Comparison of ENCODE assay signal across 8 cellular contexts in the genomic region with DNA sequence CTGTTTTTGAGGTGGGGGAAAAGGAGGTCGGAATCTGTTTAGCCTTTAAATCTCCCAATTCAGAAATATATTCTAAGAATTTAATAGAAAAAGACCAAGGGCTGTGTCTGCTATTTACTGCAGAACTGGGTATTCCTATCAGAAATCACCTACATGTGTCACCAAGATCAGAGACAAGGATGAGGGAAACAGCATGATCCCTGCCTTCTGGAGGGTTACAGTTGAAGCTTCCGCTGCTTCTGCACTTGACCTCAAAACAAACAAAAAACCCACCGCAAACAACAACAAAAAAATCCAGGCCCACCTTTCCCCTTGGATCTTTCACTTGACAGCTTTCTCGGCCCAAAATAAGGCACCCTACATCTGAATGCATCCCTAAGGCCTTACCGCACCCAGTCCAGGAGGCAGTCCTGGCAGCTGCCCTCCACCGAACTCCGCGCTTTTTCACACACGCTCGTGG. TPM values are rescaled to one million over a fixed set of nuclear protein-coding genes. Genes with fewer than 3 reads are reported as not detected.
DNase-seq lines count a peak whose midpoint lies in the region; ATAC-seq and TF ChIP-seq lines count a peak whose summit lies in the region.

No MANE protein-coding gene starts in this region.

- intact Hi-C loops in Calu3 (cut with micrococcal nuclease; ENCODE audit: unreplicated experiment), result no loop called here
- intact Hi-C loops in HCT116 (cut with micrococcal nuclease), result no loop called here
- intact Hi-C loops in activated T-helper 2 cell treated with anti-CD3 and anti-CD28 coated beads, Interferon-gamma antibody, Interleukin-2, Interleukin-4, amounts not matched to agents 10 μg/mL and 5 μg/mL and 100 μg/mL, durations not matched to agents 14 hours and 24 hours and 36 hours (cut with micrococcal nuclease), result loop anchor here (5.0 kb wide), 1 partner anchor 248 kb away; a partner anchor contains a TSS

- H3K4me1 ChIP-seq in HCT116 (ENCODE audit: control insufficient read depth in 1 of 2, insufficient read depth in 2 of 2, low read length in 2 of 2), result peaks cover 9 to 17% of the 10 kb centered on the region in 2 experiments; a peak in 3 of 4 replicates
- peaks cover 27% of the 10 kb centered on the region for H3K4me1 ChIP-seq in suprapubic skin

- no peaks in the 10 kb centered on the region for H3K27me3 Mint-ChIP-seq in Calu3 (ENCODE audit: unreplicated experiment)
- peaks cover 57% of the 10 kb centered on the region for H3K27me3 Mint-ChIP-seq in activated T-helper 2 cell treated with anti-CD3 and anti-CD28 coated beads, Interferon-gamma antibody, Interleukin-2, Interleukin-4, amounts not matched to agents 10 μg/mL and 5 μg/mL and 100 μg/mL, durations not matched to agents 14 hours and 24 hours and 36 hours (ENCODE audit: low read depth)

- TF ChIP-seq CTCF in Calu3 (IDR thresholded peaks at IDR 0.05; ENCODE audit: unreplicated experiment) (no peak), HCT116 (IDR thresholded peaks at IDR 0.05 in 2 of 3, conservative IDR thresholded peaks at IDR 0.05 in 1 of 3; ENCODE audit: borderline replicate concordance in 1 of 3, insufficient read depth in 1 of 3, low read depth in 2 of 3, low read length in 2 of 3) (no peak), suprapubic skin (IDR thresholded peaks at IDR 0.05) (no peak)

- 12% methylated on average over 8 of the region's 10 CpGs for WGBS in suprapubic skin

- H3K4me1 Mint-ChIP-seq in Calu3 (ENCODE audit: low read depth, unreplicated experiment), result peaks cover 24% of the 10 kb centered on the region
- H3K4me1 Mint-ChIP-seq in activated T-helper 2 cell treated with anti-CD3 and anti-CD28 coated beads, Interferon-gamma antibody, Interleukin-2, Interleukin-4, amounts not matched to agents 10 μg/mL and 5 μg/mL and 100 μg/mL, durations not matched to agents 14 hours and 24 hours and 36 hours (ENCODE audit: low read depth), result peaks cover 12% of the 10 kb centered on the region

- H3K27me3 ChIP-seq in HCT116 (ENCODE audit: insufficient read depth, low read length) (no peaks in the 10 kb centered on the region), suprapubic skin (peaks cover 8% of the 10 kb centered on the region)

- RAD21 ChIA-PET in HCT116 (lab: Charles Lee; ENCODE audit: low non-redundant PET in 1 of 2, low total read pairs in 2 of 2, uncharacterized antibody in 2 of 2, unreplicated experiment in 2 of 2), result no interaction called here

- peak overlapping the region; percentile 93 for H3K4me3 Mint-ChIP-seq in Calu3 (ENCODE audit: low read depth, unreplicated experiment)
- H3K4me3 Mint-ChIP-seq in activated T-helper 2 cell treated with anti-CD3 and anti-CD28 coated beads, Interferon-gamma antibody, Interleukin-2, Interleukin-4, amounts not matched to agents 10 μg/mL and 5 μg/mL and 100 μg/mL, durations not matched to agents 14 hours and 24 hours and 36 hours (ENCODE audit: low read depth), result peak overlapping the region; percentile 50

- no peak overlapping the region for H3K9ac ChIP-seq in HCT116 (ENCODE audit: low read length)

- POLR2A ChIA-PET in HCT116 (lab: Charles Lee), result no interaction called here

- no peaks in the 10 kb centered on the region for H3K79me2 ChIP-seq in HCT116 (ENCODE audit: insufficient read depth, low read length)

- no peaks in the 10 kb centered on the region for H3K36me3 ChIP-seq in HCT116 (ENCODE audit: control insufficient read depth in 1 of 2, insufficient read depth in 2 of 2, low read length in 2 of 2)
- H3K36me3 ChIP-seq in suprapubic skin, result no peaks in the 10 kb centered on the region

- peak overlapping the region; percentile 5 for H2AFZ ChIP-seq in HCT116 (ENCODE audit: low read depth, low read length, poor library complexity, severe bottlenecking)

- H3K9me3 Mint-ChIP-seq in Calu3 (ENCODE audit: low read depth, unreplicated experiment), result no peaks in the 10 kb centered on the region
- no peaks in the 10 kb centered on the region for H3K9me3 Mint-ChIP-seq in activated T-helper 2 cell treated with anti-CD3 and anti-CD28 coated beads, Interferon-gamma antibody, Interleukin-2, Interleukin-4, amounts not matched to agents 10 μg/mL and 5 μg/mL and 100 μg/mL, durations not matched to agents 14 hours and 24 hours and 36 hours

- H3K4me2 ChIP-seq in HCT116 (ENCODE audit: low read length), result peak overlapping the region; percentile 90

- no peak overlapping the region for H3K27ac ChIP-seq in HCT116 (ENCODE audit: low read depth, low read length)
- H3K27ac ChIP-seq in suprapubic skin, result peak overlapping the region; percentile 80

- H3K36me3 Mint-ChIP-seq in Calu3 (ENCODE audit: insufficient read depth, unreplicated experiment), result peaks cover 30% of the 10 kb centered on the region
- H3K36me3 Mint-ChIP-seq in activated T-helper 2 cell treated with anti-CD3 and anti-CD28 coated beads, Interferon-gamma antibody, Interleukin-2, Interleukin-4, amounts not matched to agents 10 μg/mL and 5 μg/mL and 100 μg/mL, durations not matched to agents 14 hours and 24 hours and 36 hours (ENCODE audit: low read depth), result no peaks in the 10 kb centered on the region

- H4K20me1 ChIP-seq in HCT116 (ENCODE audit: insufficient read depth), result no peaks in the 10 kb centered on the region

- DNase-seq in Calu3, result no peak
- no peak for DNase-seq in HCT116 (ENCODE audit: low read depth, low spot score)
- DNase-seq in activated T-helper 2 cell treated with anti-CD3 and anti-CD28 coated beads, Interferon-gamma antibody, Interleukin-2, Interleukin-4, amounts not matched to agents 10 μg/mL and 5 μg/mL and 100 μg/mL, durations not matched to agents 14 hours and 24 hours and 36 hours (ENCODE audit: low spot score), result no peak
- peak; percentile 28 for DNase-seq in iris pigment epithelial cell (ENCODE audit: low read depth)
- no peak for DNase-seq in suprapubic skin (ENCODE audit: low spot score in 2 of 2)
- DNase-seq in activated CD4-positive, CD25-positive, alpha-beta regulatory T cell treated with anti-CD3 and anti-CD28 coated beads, Interleukin-2, amount 50 U/mL, for 72 hours, result no peak
- no peak for DNase-seq in effector CD4-positive, alpha-beta T cell

- no peak for TF ChIP-seq RAD21 in HCT116 (IDR thresholded peaks at IDR 0.05; ENCODE audit: low read depth)

- ATAC-seq in HCT116 (no peak; the same call in 1 of the 2 replicates), HG03378 (IDR thresholded peaks at IDR 0.05; ENCODE audit: unreplicated experiment) (no peak)

- TF ChIP-seq POLR2A in HCT116 (IDR thresholded peaks at IDR 0.05; ENCODE audit: borderline replicate concordance, extremely low read depth, insufficient read depth, insufficient read length) (no peak), suprapubic skin (IDR thresholded peaks at IDR 0.05) (no peak)

- H3K9me3 ChIP-seq in HCT116 (ENCODE audit: control insufficient read depth in 1 of 2, insufficient read depth in 1 of 2, low read depth in 1 of 2, low read length in 2 of 2) (no peaks in the 10 kb centered on the region), suprapubic skin (no peaks in the 10 kb centered on the region)

- H3K9me2 ChIP-seq in HCT116 (ENCODE audit: insufficient read depth), result no peaks in the 10 kb centered on the region

- CTCF ChIA-PET in Calu3 (lab: Charles Lee) (interaction anchor here (0.5 to 1.8 kb wide), 2 partner anchors 140 to 1043 kb away, joined by 3 to 6 read pairs; no protein-coding TSS in a partner anchor), HCT116 (lab: Charles Lee) (interaction anchor here (1.6 kb wide), 1 partner anchor 140 kb away, joined by 4 read pairs; no protein-coding TSS in a partner anchor)

- no peak for TF ChIP-seq EP300 in suprapubic skin (IDR thresholded peaks at IDR 0.05)

- H3K4me3 ChIP-seq in HCT116 (replicated peaks in 1 of 2; ENCODE audit: low read depth in 1 of 2, low read length in 2 of 2), result peak overlapping the region; percentile 59 to 74
- peak overlapping the region; percentile 81 for H3K4me3 ChIP-seq in suprapubic skin

- peak overlapping the region; percentile 68 for H3K27ac Mint-ChIP-seq in Calu3 (ENCODE audit: unreplicated experiment)
- no peak overlapping the region for H3K27ac Mint-ChIP-seq in activated T-helper 2 cell treated with anti-CD3 and anti-CD28 coated beads, Interferon-gamma antibody, Interleukin-2, Interleukin-4, amounts not matched to agents 10 μg/mL and 5 μg/mL and 100 μg/mL, durations not matched to agents 14 hours and 24 hours and 36 hours

- BruUV-seq in Calu3 (replicated peaks; lab: Mats Ljungman, UMichigan) (no TSS peak), HCT116 (replicated peaks; lab: Mats Ljungman, UMichigan) (no TSS peak)

TF ChIP-seq in HCT116, 20 proteins besides CTCF, POLR2A, EP300 and RAD21 (continues in another document):
- TF ChIP-seq EZH2 (IDR thresholded peaks at IDR 0.05) (no peak), CBX3 (IDR thresholded peaks at IDR 0.05; ENCODE audit: low read depth) (no peak), POLR2AphosphoS5 (IDR thresholded peaks at IDR 0.05; ENCODE audit: low read depth, low read length) (no peak), JUND (IDR thresholded peaks at IDR 0.05) (no peak), FOSL1 (IDR thresholded peaks at IDR 0.05; ENCODE audit: low read depth) (no peak), CEBPB (IDR thresholded peaks at IDR 0.05; ENCODE audit: low read depth) (no peak), SP1 (IDR thresholded peaks at IDR 0.05; ENCODE audit: low read depth) (no peak), EGR1 (IDR thresholded peaks at IDR 0.05; ENCODE audit: low read depth) (no peak), EZH2phosphoT487 (IDR thresholded peaks at IDR 0.05; ENCODE audit: borderline replicate concordance) (no peak)
- TF ChIP-seq, protein P1, sequence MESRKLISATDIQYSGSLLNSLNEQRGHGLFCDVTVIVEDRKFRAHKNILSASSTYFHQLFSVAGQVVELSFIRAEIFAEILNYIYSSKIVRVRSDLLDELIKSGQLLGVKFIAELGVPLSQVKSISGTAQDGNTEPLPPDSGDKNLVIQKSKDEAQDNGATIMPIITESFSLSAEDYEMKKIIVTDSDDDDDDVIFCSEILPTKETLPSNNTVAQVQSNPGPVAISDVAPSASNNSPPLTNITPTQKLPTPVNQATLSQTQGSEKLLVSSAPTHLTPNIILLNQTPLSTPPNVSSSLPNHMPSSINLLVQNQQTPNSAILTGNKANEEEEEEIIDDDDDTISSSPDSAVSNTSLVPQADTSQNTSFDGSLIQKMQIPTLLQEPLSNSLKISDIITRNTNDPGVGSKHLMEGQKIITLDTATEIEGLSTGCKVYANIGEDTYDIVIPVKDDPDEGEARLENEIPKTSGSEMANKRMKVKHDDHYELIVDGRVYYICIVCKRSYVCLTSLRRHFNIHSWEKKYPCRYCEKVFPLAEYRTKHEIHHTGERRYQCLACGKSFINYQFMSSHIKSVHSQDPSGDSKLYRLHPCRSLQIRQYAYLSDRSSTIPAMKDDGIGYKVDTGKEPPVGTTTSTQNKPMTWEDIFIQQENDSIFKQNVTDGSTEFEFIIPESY (IDR thresholded peaks at IDR 0.05; ENCODE audit: extremely low read depth, insufficient replicate concordance, low read length), result no peak

RNA-seq across cellular contexts. Expression of a gene that starts 0.8 kb away (rescaled TPM):
- total RNA-seq in Calu3 (2022) (29.4 and 31.4 TPM in 2 replicates), HCT116 (2021; ENCODE audit: unreplicated experiment) (10.2 TPM), suprapubic skin (1 to 10 TPM; 3.5 to 5.1 (median 3.9) TPM)
- 1.3 and 1.9 TPM in 2 replicates for polyA plus RNA-seq in HCT116 (2012)
- 2.1 and 2.2 TPM in 2 replicates for total RNA-seq in activated T-helper 2 cell treated with anti-CD3 and anti-CD28 coated beads, Interferon-gamma antibody, Interleukin-2, Interleukin-4, amounts not matched to agents 10 μg/mL and 5 μg/mL and 100 μg/mL, durations not matched to agents 14 hours and 24 hours and 36 hours
